ENCODE assay signal across 13 cellular contexts in the genomic region with DNA sequence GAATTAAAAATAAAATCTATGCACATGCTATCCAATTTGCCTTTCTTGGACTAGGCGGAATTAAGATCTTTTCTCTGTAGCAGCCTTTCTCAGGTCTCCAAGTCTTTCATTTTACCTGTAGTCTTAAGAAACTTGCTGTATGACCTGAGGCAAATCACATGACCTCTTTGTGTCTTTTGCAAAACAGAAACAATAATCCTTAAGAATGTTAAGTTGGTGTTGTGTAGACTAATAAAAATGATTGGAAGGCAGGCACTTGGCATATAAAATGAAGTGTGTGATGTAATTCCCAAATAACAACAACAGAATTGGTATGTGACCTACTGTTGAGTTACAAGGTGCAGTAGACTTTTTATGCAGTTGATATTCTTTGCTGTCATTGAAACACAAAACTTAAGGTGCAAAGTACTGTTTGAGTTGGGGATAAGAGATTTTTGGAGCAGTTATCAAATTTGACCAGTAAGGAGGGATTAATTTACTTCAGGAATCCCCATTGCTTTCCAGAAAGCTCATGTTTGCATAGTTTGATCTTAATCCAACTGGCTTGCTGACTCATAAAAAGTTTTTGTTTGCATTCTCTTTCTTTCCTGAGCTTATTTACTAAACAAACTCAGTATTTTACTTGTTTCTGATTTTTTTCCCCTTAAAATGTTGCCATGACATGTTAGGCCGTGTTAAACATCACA. TPM values are rescaled to one million over a fixed set of nuclear protein-coding genes. Genes with fewer than 3 reads are reported as not detected.
DNase-seq lines count a peak whose midpoint lies in the region; ATAC-seq, FAIRE-seq and TF ChIP-seq lines count a peak whose summit lies in the region.
"Had no signal": no experiment of that assay in that cellular context is flagged by ENCODE, and none has a peak within 500 bp of the region (broad histone marks: within the 10 kb centered on the region; RNA-seq: fewer than 3 reads in every experiment).

No MANE protein-coding gene starts in this region.

- no peak for TF ChIP-seq CTCF in HepG2 (CRISPR knock-in tag; IDR thresholded peaks at IDR 0.05)
- no peak for TF ChIP-seq CTCF in right lobe of liver (IDR thresholded peaks at IDR 0.05)
- no peak for TF ChIP-seq CTCF in breast epithelium (IDR thresholded peaks at IDR 0.05)
- TF ChIP-seq CTCF in nephron (IDR thresholded peaks at IDR 0.05; ENCODE audit: unreplicated experiment in 3 of 3), result no peak

- H3K79me2 ChIP-seq in HepG2 (ENCODE audit: insufficient read depth, low read length), result peaks cover 3% of the 10 kb centered on the region

- H3K9me3 ChIP-seq in HepG2 (ENCODE audit: low read length), result no peaks in the 10 kb centered on the region
- H3K9me3 ChIP-seq in right lobe of liver, result no peaks in the 10 kb centered on the region
- H3K9me3 ChIP-seq in breast epithelium, result no peaks in the 10 kb centered on the region
- H3K9me3 ChIP-seq: psoas muscle had no signal

- H3K27me3 ChIP-seq in HepG2 (ENCODE audit: control insufficient read depth in 1 of 2, insufficient read depth in 2 of 2, low read length in 2 of 2), result no peaks in the 10 kb centered on the region
- no peaks in the 10 kb centered on the region for H3K27me3 ChIP-seq in right lobe of liver
- no peaks in the 10 kb centered on the region for H3K27me3 ChIP-seq in breast epithelium

- TF ChIP-seq EP300 in HepG2 (IDR thresholded peaks at IDR 0.05; ENCODE audit: low read depth in 2 of 2, low read length in 2 of 2) (no peak), HepG2 (CRISPR knock-in tag; IDR thresholded peaks at IDR 0.05; ENCODE audit: borderline replicate concordance) (no peak)

- 77% methylated on average over 2 of the region's 2 CpGs for WGBS in HepG2 (ENCODE audit: low lambda C conversion rate)
- WGBS in right lobe of liver (ENCODE audit: insufficient coverage, low coverage, low lambda C conversion rate, missing lambda C conversion rate), result 54% methylated on average over 2 of the region's 2 CpGs

- no peaks in the 10 kb centered on the region for H3K9me3 Mint-ChIP-seq in nephron

- no TSS peak for BruUV-seq in HepG2 (replicated peaks; lab: Mats Ljungman, UMichigan)

- no peak overlapping the region for H3K4me3 ChIP-seq in HepG2 (replicated peaks in 1 of 3; ENCODE audit: insufficient read depth in 1 of 3, low read depth in 2 of 3, low read length in 3 of 3)
- H3K4me3 ChIP-seq in right lobe of liver, result no peak overlapping the region
- no peak overlapping the region for H3K4me3 ChIP-seq in breast epithelium
- H3K4me3 ChIP-seq: psoas muscle had no signal

- ATAC-seq in HepG2 (no peak), right lobe of liver (no peak), HG03378 (IDR thresholded peaks at IDR 0.05; ENCODE audit: unreplicated experiment) (no peak), HG03571 (IDR thresholded peaks at IDR 0.05; ENCODE audit: unreplicated experiment) (no peak), HG03135 (IDR thresholded peaks at IDR 0.05; ENCODE audit: unreplicated experiment) (no peak)
- ATAC-seq: HCT116, psoas muscle had no signal

- DNase-seq in HepG2 (ENCODE audit: low spot score) (no peak), right lobe of liver (no peak), breast epithelium (ENCODE audit: low spot score in 2 of 2) (no peak), putamen (ENCODE audit: low spot score) (no peak)
- DNase-seq: MM.1S, NCI-H524, psoas muscle, SHP77 treated with DMSO at 0.1 percent for 48 hours had no signal

- intact Hi-C loops in HepG2 (cut with micrococcal nuclease; ENCODE audit: unreplicated experiment), result no loop called here
- intact Hi-C loops in right lobe of liver (cut with DNase I), result no loop called here
- intact Hi-C loops in breast epithelium (cut with DNase I; ENCODE audit: low total_unique reads), result no loop called here

- no peak for TF ChIP-seq POLR2A in HepG2 (IDR thresholded peaks at IDR 0.05; ENCODE audit: insufficient read depth in 1 of 2, low read depth in 2 of 2, low read length in 2 of 2)
- TF ChIP-seq POLR2A in right lobe of liver (IDR thresholded peaks at IDR 0.05), result no peak
- TF ChIP-seq POLR2A in breast epithelium (IDR thresholded peaks at IDR 0.05), result no peak

- no peak for TF ChIP-seq RAD21 in HepG2 (CRISPR knock-in tag; IDR thresholded peaks at IDR 0.05)

- H3K36me3 ChIP-seq in HepG2 (replicated peaks in 1 of 2; ENCODE audit: control insufficient read depth in 1 of 2, insufficient read depth in 2 of 2, low read length in 2 of 2) (no peaks in the 10 kb centered on the region; a peak in 1 of 5 replicates), right lobe of liver (peaks cover 0 to 8% (median 0%) of the 10 kb centered on the region in 4 donors), breast epithelium (no peaks in the 10 kb centered on the region)

- peak overlapping the region in 2 of 3 experiments; percentile 56 to 68 for H3K27ac Mint-ChIP-seq in nephron

- H3K27ac ChIP-seq in HepG2 (ENCODE audit: extremely low read length, insufficient read depth, low read length) (peak overlapping the region; percentile 36), right lobe of liver (peak overlapping the region in 1 of 3 donors; percentile 32), breast epithelium (peak overlapping the region; percentile 88 to 90)

- peaks cover 64% of the 10 kb centered on the region for H3K4me1 Mint-ChIP-seq in nephron

- H3K9ac ChIP-seq in HepG2 (ENCODE audit: insufficient read depth, low read depth, low read length), result no peak overlapping the region

- H3K4me2 ChIP-seq in HepG2 (ENCODE audit: low read depth, low read length), result no peak overlapping the region; the same call in 1 of the 2 replicates

- no peaks in the 10 kb centered on the region for H4K20me1 ChIP-seq in HepG2 (ENCODE audit: insufficient read depth, low read length)

- H3K36me3 Mint-ChIP-seq in nephron (ENCODE audit: low read depth), result peaks cover 17% of the 10 kb centered on the region

- peak; percentile 53 for FAIRE-seq in HepG2 (lab: Jason Lieb, UNC)

- H3K27me3 Mint-ChIP-seq in nephron (ENCODE audit: low read depth), result no peaks in the 10 kb centered on the region

- in situ Hi-C loops in HepG2 (cut with HindIII; ENCODE audit: extremely low pct_ligation_motif_present, low pct_unique_long_range_greater_than_20kb), result no loop called here

- H3K4me3 Mint-ChIP-seq in nephron, result no peak overlapping the region

- H3K4me1 ChIP-seq in HepG2 (ENCODE audit: insufficient read depth, low read length) (peaks cover 86% of the 10 kb centered on the region), right lobe of liver (peaks cover 0 to 37% (median 9%) of the 10 kb centered on the region in 4 donors), breast epithelium (peaks cover 18 to 47% of the 10 kb centered on the region in 2 donors)

- POLR2A ChIA-PET in HepG2 (lab: Yijun Ruan, JAX), result interaction anchor here (1.8 kb wide), 1 partner anchor 14 kb away, joined by 5 read pairs; no protein-coding TSS in a partner anchor

- CTCF ChIA-PET in HepG2 (lab: Yijun Ruan, JAX; ENCODE audit: low intra/inter-chr PET ratio, low total read pairs), result no interaction called here

- H2AFZ ChIP-seq in HepG2 (ENCODE audit: low read length), result no peak overlapping the region

TF ChIP-seq in HepG2, 621 proteins besides CTCF, POLR2A, EP300 and RAD21 (continues in another document):
- TF ChIP-seq FOXK2 (IDR thresholded peaks at IDR 0.05), result no peak
- TF ChIP-seq NFRKB (IDR thresholded peaks at IDR 0.05), result no peak
- no peak for TF ChIP-seq HDAC6 (IDR thresholded peaks at IDR 0.05; ENCODE audit: low read depth, low read length)
- no peak for TF ChIP-seq SYNCRIP (IDR thresholded peaks at IDR 0.05; ENCODE audit: insufficient read depth, low read depth, low read length)
- no peak for TF ChIP-seq ZNF562 (CRISPR knock-in tag; IDR thresholded peaks at IDR 0.05; ENCODE audit: borderline replicate concordance)
- TF ChIP-seq ZNF350 (CRISPR knock-in tag; IDR thresholded peaks at IDR 0.05; ENCODE audit: borderline replicate concordance, low read depth), result no peak
- TF ChIP-seq, protein P1, sequence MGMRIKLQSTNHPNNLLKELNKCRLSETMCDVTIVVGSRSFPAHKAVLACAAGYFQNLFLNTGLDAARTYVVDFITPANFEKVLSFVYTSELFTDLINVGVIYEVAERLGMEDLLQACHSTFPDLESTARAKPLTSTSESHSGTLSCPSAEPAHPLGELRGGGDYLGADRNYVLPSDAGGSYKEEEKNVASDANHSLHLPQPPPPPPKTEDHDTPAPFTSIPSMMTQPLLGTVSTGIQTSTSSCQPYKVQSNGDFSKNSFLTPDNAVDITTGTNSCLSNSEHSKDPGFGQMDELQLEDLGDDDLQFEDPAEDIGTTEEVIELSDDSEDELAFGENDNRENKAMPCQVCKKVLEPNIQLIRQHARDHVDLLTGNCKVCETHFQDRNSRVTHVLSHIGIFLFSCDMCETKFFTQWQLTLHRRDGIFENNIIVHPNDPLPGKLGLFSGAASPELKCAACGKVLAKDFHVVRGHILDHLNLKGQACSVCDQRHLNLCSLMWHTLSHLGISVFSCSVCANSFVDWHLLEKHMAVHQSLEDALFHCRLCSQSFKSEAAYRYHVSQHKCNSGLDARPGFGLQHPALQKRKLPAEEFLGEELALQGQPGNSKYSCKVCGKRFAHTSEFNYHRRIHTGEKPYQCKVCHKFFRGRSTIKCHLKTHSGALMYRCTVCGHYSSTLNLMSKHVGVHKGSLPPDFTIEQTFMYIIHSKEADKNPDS (CRISPR knock-in tag; IDR thresholded peaks at IDR 0.05), result no peak

RNA-seq across cellular contexts. Expression of a gene that starts 51.4 kb away (rescaled TPM):
- total RNA-seq in HepG2 (2016; rRNA removed; fragmentation: Illumina TruSeq; extraction: Trizol) (4.8 and 7.2 TPM in 2 replicates), right lobe of liver (10 to 100 TPM in 5 of 6 experiments, 1 to 10 TPM in 1; 9.6 to 17.4 (median 12.5) TPM), breast epithelium (10 to 100 TPM; 30.2 to 55.9 (median 55.7) TPM)
- 0.53 and 0.71 TPM in 2 replicates for total RNA-seq in HepG2 (2016; cell fraction: cytosol; rRNA removed; fragmentation: Illumina TruSeq; extraction: Trizol; ENCODE audit: low read depth)
- 3.7 and 7.0 TPM in 2 replicates for total RNA-seq in HepG2 (2016; cell fraction: insoluble cytoplasmic fraction; rRNA removed; fragmentation: Illumina TruSeq; extraction: Trizol)
- 2.4 and 2.6 TPM in 2 replicates for total RNA-seq in HepG2 (2016; cell fraction: membrane; rRNA removed; fragmentation: Illumina TruSeq; extraction: Trizol)
- 11.6 and 12.8 TPM in 2 replicates for total RNA-seq in HepG2 (2016; cell fraction: nucleus; rRNA removed; fragmentation: Illumina TruSeq; extraction: Trizol)
- 7.4 and 9.4 TPM in 2 replicates for polyA plus RNA-seq in HepG2 (2011; rRNA removed)
- 3.9 and 4.6 TPM in 2 replicates for polyA plus RNA-seq in HepG2 (2011; cell fraction: cytosol; rRNA removed)
- polyA plus RNA-seq in HepG2 (2011; cell fraction: nucleus; rRNA removed), result 17.5 and 19.4 TPM in 2 replicates
- 5.8 and 6.9 TPM in 2 replicates for polyA plus RNA-seq in HepG2 (2012)
- polyA plus RNA-seq in HepG2 (2016; cell fraction: cytosol; fragmentation: Illumina TruSeq; extraction: Trizol; ENCODE audit: low read depth), result 0.43 and 0.46 TPM in 2 replicates
- polyA plus RNA-seq in HepG2 (2016; cell fraction: insoluble cytoplasmic fraction; fragmentation: Illumina TruSeq; extraction: Trizol; ENCODE audit: low read depth), result 3.1 and 3.3 TPM in 2 replicates
- 0.96 and 1.2 TPM in 2 replicates for polyA plus RNA-seq in HepG2 (2016; cell fraction: membrane; fragmentation: Illumina TruSeq; extraction: Trizol; ENCODE audit: low read depth)
- 14.7 and 15.5 TPM in 2 replicates for polyA plus RNA-seq in HepG2 (2016; cell fraction: nucleus; fragmentation: Illumina TruSeq; extraction: Trizol; ENCODE audit: insufficient read depth, low read depth)
- polyA minus RNA-seq in HepG2 (2011; rRNA and poly(A)+ RNA removed; ENCODE audit: low replicate concordance), result 7.6 and 16.1 TPM in 2 replicates
- 5.3 and 6.9 TPM in 2 replicates for polyA minus RNA-seq in HepG2 (2011; cell fraction: cytosol; rRNA and poly(A)+ RNA removed)
- polyA minus RNA-seq in HepG2 (2011; cell fraction: nucleus; rRNA and poly(A)+ RNA removed), result 12.5 and 13.1 TPM in 2 replicates
